In the genomic region with DNA sequence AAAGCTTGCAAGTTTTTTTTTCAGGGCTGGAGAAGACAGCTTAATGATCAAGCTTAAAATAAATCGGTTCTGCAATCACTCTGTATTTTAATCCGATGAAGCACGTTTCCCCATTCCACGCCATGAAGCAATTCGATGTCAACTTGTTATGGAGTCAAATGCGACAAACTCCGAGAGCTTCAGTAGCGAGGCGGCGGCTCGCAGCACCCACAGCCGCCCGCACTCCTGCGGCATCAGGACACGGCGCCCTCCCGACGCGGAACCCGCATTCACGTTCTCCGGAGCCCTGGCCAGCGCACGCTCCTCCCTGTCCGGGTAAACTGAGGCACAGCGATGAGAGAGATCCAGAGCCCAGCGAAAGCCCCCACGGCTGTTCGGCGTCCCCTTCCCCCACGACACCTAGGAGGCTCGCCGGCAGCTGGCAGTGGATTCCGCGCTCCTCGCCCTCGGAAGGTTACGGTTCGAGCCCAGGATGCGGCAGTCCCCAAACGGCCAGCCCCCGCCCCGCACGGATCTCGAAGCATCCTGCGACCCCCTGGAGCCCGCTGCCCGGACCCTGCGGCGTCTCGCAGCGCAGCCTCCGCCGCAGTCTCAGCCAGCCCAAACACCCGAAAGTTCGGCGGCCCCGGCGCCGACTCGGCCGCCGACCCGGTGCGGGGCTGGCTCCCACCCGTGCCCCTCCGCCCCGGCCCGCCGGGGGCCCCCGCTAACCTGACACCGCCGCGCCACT, we compare ENCODE assay signal across 8 cellular contexts. TPM values are rescaled to one million over a fixed set of nuclear protein-coding genes. Genes with fewer than 3 reads are reported as not detected.
DNase-seq lines count a peak whose midpoint lies in the region; ATAC-seq, FAIRE-seq and TF ChIP-seq lines count a peak whose summit lies in the region.

No MANE protein-coding gene starts in this region.

- H3K14ac ChIP-seq in H1 (ENCODE audit: insufficient read length) = no peak overlapping the region

- H3K4me2 ChIP-seq in H1 (ENCODE audit: insufficient read depth in 1 of 2, low read depth in 2 of 2, low read length in 2 of 2) = peak overlapping the region; percentile 67 to 78

- H3K4me1 ChIP-seq in CD4-positive, alpha-beta memory T cell (ENCODE audit: insufficient read depth, low read length) = peaks cover 12% of the 10 kb centered on the region
- H3K4me1 ChIP-seq in H1 (replicated peaks in 1 of 4; ENCODE audit: control insufficient read depth in 3 of 4, insufficient read depth in 4 of 4, low read length in 3 of 4) (peaks cover 0 to 3% (median 3%) of the 10 kb centered on the region in 4 experiments; a peak in 4 of 7 replicates), muscle layer of colon (ENCODE audit: insufficient read depth, low read length) (no peaks in the 10 kb centered on the region), tibial nerve (peaks cover 0 to 20% (median 2%) of the 10 kb centered on the region in 4 donors)

- no peak overlapping the region; the same call in 1 of the 2 replicates for H2AFZ ChIP-seq in H1 (ENCODE audit: low read length)

- no peaks in the 10 kb centered on the region for H3K9me3 ChIP-seq in CD4-positive, alpha-beta memory T cell (ENCODE audit: control insufficient read depth in 1 of 2, low read length in 2 of 2)
- H3K9me3 ChIP-seq in T-helper 17 cell (ENCODE audit: control insufficient read depth, low read length, poor library complexity, severe bottlenecking) (peaks cover 4% of the 10 kb centered on the region), H1 (ENCODE audit: insufficient read depth in 2 of 2, low read depth in 1 of 2, low read length in 1 of 2) (no peaks in the 10 kb centered on the region), muscle layer of colon (ENCODE audit: low read length) (no peaks in the 10 kb centered on the region), tibial nerve (no peaks in the 10 kb centered on the region)

- H3K9ac ChIP-seq in H1 (replicated peaks in 1 of 4; ENCODE audit: extremely low read depth in 1 of 4, low read depth in 3 of 4, low read length in 3 of 4) = peak overlapping the region in 1 of 4 experiments; percentile 50; a peak in 2 of 7 replicates
- no peak overlapping the region for H3K9ac ChIP-seq in muscle layer of colon (ENCODE audit: low read length)

- H3K27ac ChIP-seq in CD4-positive, alpha-beta memory T cell (ENCODE audit: low read depth, low read length) = no peak overlapping the region
- no peak overlapping the region for H3K27ac ChIP-seq in H1 (ENCODE audit: low read depth, low read length)
- H3K27ac ChIP-seq in muscle layer of colon (ENCODE audit: low read depth, low read length) = peak overlapping the region; percentile 8
- H3K27ac ChIP-seq in tibial nerve = peak overlapping the region; percentile 76 to 91 (median 85)

- CTCF ChIA-PET in CD4-positive, alpha-beta memory T cell (lab: Charles Lee; ENCODE audit: partially characterized antibody) = interaction anchor here (0.7 to 4.0 kb wide), 5 partner anchors 11 to 1102 kb away, joined by 3 to 19 read pairs (median 3); partner anchors contain the start of gene NEK1
- CTCF ChIA-PET in H1 (lab: Charles Lee; ENCODE audit: partially characterized antibody) = interaction anchor here (0.9 to 6.5 kb wide), 6 partner anchors 13 to 216 kb away, joined by 3 to 39 read pairs (median 4); no protein-coding TSS in a partner anchor

- no peaks in the 10 kb centered on the region for H3K36me3 ChIP-seq in CD4-positive, alpha-beta memory T cell (ENCODE audit: insufficient read depth, low read length)
- H3K36me3 ChIP-seq in H1 (ENCODE audit: control insufficient read depth in 2 of 4, insufficient read depth in 4 of 4, low read length in 3 of 4) = no peaks in the 10 kb centered on the region
- no peaks in the 10 kb centered on the region for H3K36me3 ChIP-seq in muscle layer of colon (ENCODE audit: insufficient read depth, low read length)
- H3K36me3 ChIP-seq in tibial nerve = no peaks in the 10 kb centered on the region

- H3K27me3 Mint-ChIP-seq in CD4-positive, alpha-beta memory T cell = peaks cover 2 to 5% of the 10 kb centered on the region in 2 donors
- peaks cover 7% of the 10 kb centered on the region for H3K27me3 Mint-ChIP-seq in T-helper 17 cell

- H4K20me1 ChIP-seq in H1 (replicated peaks in 1 of 2; ENCODE audit: control insufficient read depth in 1 of 2, insufficient read depth in 2 of 2, low read length in 2 of 2) = no peaks in the 10 kb centered on the region

- H3K27ac Mint-ChIP-seq in CD4-positive, alpha-beta memory T cell = peak overlapping the region in 6 of 7 donors; percentile 57 to 88 (median 75)
- H3K27ac Mint-ChIP-seq in T-helper 17 cell = no peak overlapping the region

- peak in 3 of 5 donors; percentile 5 to 19 (median 12) for DNase-seq in CD4-positive, alpha-beta memory T cell
- DNase-seq in T-helper 17 cell (no peak), H1 (ENCODE audit: low read depth in 1 of 2, low spot score in 2 of 2) (peak in 1 of 2 experiments; percentile 65), tibial nerve (ENCODE audit: low spot score in 2 of 2) (peak in 1 of 2 donors; percentile 9), superior temporal gyrus (ENCODE audit: extremely low spot score) (no peak), mesenteric fat pad (ENCODE audit: low spot score) (no peak), cortex of kidney (lab: John Stamatoyannopoulos, UW) (no peak)

- peak overlapping the region; percentile 79 for H4K8ac ChIP-seq in H1 (ENCODE audit: extremely low read depth, insufficient read depth, low read length)

- H3K23me2 ChIP-seq in H1 (ENCODE audit: low read depth, low read length) = peaks cover 9% of the 10 kb centered on the region; the same call in 1 of the 2 replicates

- TF ChIP-seq POLR2A in H1 (IDR thresholded peaks at IDR 0.05; ENCODE audit: control extremely low read depth in 1 of 2, low read depth in 2 of 2, low read length in 2 of 2) (no peak), tibial nerve (IDR thresholded peaks at IDR 0.05) (no peak)

- no peak overlapping the region for H3K4ac ChIP-seq in H1 (replicated peaks; ENCODE audit: insufficient read length, low read depth, low read length)

- no peak overlapping the region for H4K5ac ChIP-seq in H1 (ENCODE audit: insufficient read length, low read depth, low read length)

- TF ChIP-seq EP300 in H1 (IDR thresholded peaks at IDR 0.05; ENCODE audit: borderline replicate concordance in 1 of 2, low read depth in 2 of 2, low read length in 2 of 2) (no peak), tibial nerve (IDR thresholded peaks at IDR 0.05) (no peak)

- no peak overlapping the region for H3K18ac ChIP-seq in H1 (ENCODE audit: extremely low read depth, low read length)

- H3K79me1 ChIP-seq in H1 (ENCODE audit: low read depth, low read length) = no peaks in the 10 kb centered on the region; the same call in 1 of the 2 replicates

- TF ChIP-seq CTCF in H1 (IDR thresholded peaks at IDR 0.05; ENCODE audit: control extremely low read depth in 1 of 3, insufficient read depth in 1 of 3, low read depth in 1 of 3, low read length in 3 of 3) (no peak), tibial nerve (IDR thresholded peaks at IDR 0.05) (no peak)

- no peak overlapping the region for H2BK120ac ChIP-seq in H1 (replicated peaks; ENCODE audit: low read depth, low read length)

- no peak for ATAC-seq in T-helper 17 cell

- H3K4me3 ChIP-seq in CD4-positive, alpha-beta memory T cell (ENCODE audit: low read length in 2 of 2) = peak overlapping the region in 1 of 2 donors; percentile 93
- H3K4me3 ChIP-seq in H1 (ENCODE audit: extremely low read depth in 1 of 4, insufficient read depth in 2 of 4, low read depth in 3 of 4, low read length in 4 of 4) (peak overlapping the region; percentile 71 to 98 (median 78)), muscle layer of colon (ENCODE audit: low read depth in 1 of 2, low read length in 2 of 2) (peak overlapping the region; percentile 52 to 65), tibial nerve (peak overlapping the region; percentile 42 to 95 (median 88))

- WGBS in H1 (ENCODE audit: extremely low coverage in 1 of 2, insufficient coverage in 1 of 2, insufficient read length in 1 of 2, insufficient replicate concordance in 2 of 2, low coverage in 1 of 2, low lambda C conversion rate in 2 of 2, missing lambda C conversion rate in 1 of 2), 2 experiments = 9% methylated on average over 32 of the region's 74 CpGs; no CpG with 5 or more reads in 1 of the 2 experiments
- 5 to 13% methylated on average over 18 to 36 of the region's 74 CpGs for WGBS in tibial nerve, 2 donors

- POLR2A ChIA-PET in CD4-positive, alpha-beta memory T cell (lab: Charles Lee; ENCODE audit: partially characterized antibody) = interaction anchor here (1.2 to 3.7 kb wide), 5 partner anchors 14 to 1015 kb away, joined by 4 to 13 read pairs (median 7); partner anchors contain the start of genes CBR4, CLCN3, HPF1 and NEK1
- POLR2A ChIA-PET in H1 (lab: Charles Lee; ENCODE audit: partially characterized antibody) = interaction anchor here (1.0 to 1.4 kb wide), 4 partner anchors 15 to 224 kb away, joined by 3 to 4 read pairs (median 4); no protein-coding TSS in a partner anchor

- no peak overlapping the region for H2AK5ac ChIP-seq in H1 (ENCODE audit: low read depth, low read length)

- no peak for FAIRE-seq in H1 (lab: Jason Lieb, UNC)

- no peak overlapping the region for H2BK12ac ChIP-seq in H1 (ENCODE audit: low read depth, low read length)

- no peaks in the 10 kb centered on the region for H3K9me3 Mint-ChIP-seq in CD4-positive, alpha-beta memory T cell

- peak overlapping the region; percentile 81 to 89 (median 87) for H3K4me3 Mint-ChIP-seq in CD4-positive, alpha-beta memory T cell
- peak overlapping the region; percentile 89 for H3K4me3 Mint-ChIP-seq in T-helper 17 cell

- no peaks in the 10 kb centered on the region for H3K79me2 ChIP-seq in H1 (ENCODE audit: control insufficient read depth in 1 of 2, insufficient read depth in 2 of 2, low read length in 2 of 2)

- H3K27me3 ChIP-seq in CD4-positive, alpha-beta memory T cell (ENCODE audit: insufficient read depth, low read length) = no peaks in the 10 kb centered on the region
- peaks cover 4 to 29% (median 22%) of the 10 kb centered on the region in 4 experiments for H3K27me3 ChIP-seq in H1 (replicated peaks in 1 of 4; ENCODE audit: control insufficient read depth in 3 of 4, extremely low read depth in 1 of 4, insufficient read depth in 3 of 4, low read length in 3 of 4)
- no peaks in the 10 kb centered on the region for H3K27me3 ChIP-seq in muscle layer of colon (ENCODE audit: control insufficient read depth in 1 of 2, insufficient read depth in 2 of 2, low read length in 2 of 2)
- H3K27me3 ChIP-seq in tibial nerve = no peaks in the 10 kb centered on the region

- intact Hi-C loops in CD4-positive, alpha-beta memory T cell (cut with micrococcal nuclease) = loop anchor here (1.0 to 5.0 kb wide), 4 partner anchors 267 to 1708 kb away; partner anchors contain the start of genes CBR4, DDX60 and DDX60L

- H2BK15ac ChIP-seq in H1 (ENCODE audit: low read length) = no peak overlapping the region

- no peak overlapping the region for H4K91ac ChIP-seq in H1 (replicated peaks; ENCODE audit: insufficient read length, low read length)

- peaks cover 5 to 15% (median 8%) of the 10 kb centered on the region in 4 donors for H3K4me1 Mint-ChIP-seq in CD4-positive, alpha-beta memory T cell
- H3K4me1 Mint-ChIP-seq in T-helper 17 cell = peaks cover 6% of the 10 kb centered on the region

- H3K56ac ChIP-seq in H1 (replicated peaks; ENCODE audit: insufficient read length, low read depth, low read length) = peak overlapping the region; percentile 14

- no peak for TF ChIP-seq RAD21 in H1 (IDR thresholded peaks at IDR 0.05 in 1 of 2, conservative IDR thresholded peaks at IDR 0.05 in 1 of 2; ENCODE audit: low read depth in 2 of 2, low read length in 2 of 2)

- no peak overlapping the region for H2BK5ac ChIP-seq in H1 (ENCODE audit: low read depth, low read length)

- no peak overlapping the region for H3K23ac ChIP-seq in H1 (ENCODE audit: insufficient read length)

- no peak overlapping the region for H2BK20ac ChIP-seq in H1 (ENCODE audit: low read length)

- H3K36me3 Mint-ChIP-seq in CD4-positive, alpha-beta memory T cell = peaks cover 0 to 6% of the 10 kb centered on the region in 2 donors
- H3K36me3 Mint-ChIP-seq in T-helper 17 cell (ENCODE audit: low read depth) = no peaks in the 10 kb centered on the region

RNA-seq across cellular contexts. Expression of gene MFAP3L, which starts 0.5 kb away (rescaled TPM):
- 1 to 10 TPM; 2.1 to 2.4 TPM for total RNA-seq in CD4-positive, alpha-beta memory T cell
- under 1 TPM in 1 of 2 donors, not detected in 1; 0.76 TPM for polyA plus RNA-seq in CD4-positive, alpha-beta memory T cell
- 10 to 100 TPM in 1 of 2 donors, 1 to 10 TPM in 1; 3.1 to 47.0 TPM for total RNA-seq in T-helper 17 cell
- 9.8 and 13.9 TPM in 2 replicates for total RNA-seq in H1 (2021; fragmentation: NEBNext Ultra II Directional; extraction: Animal tissue kit (Norgen Biotek cat#: 25700))
- 5.8 and 7.0 TPM in 2 replicates for polyA plus RNA-seq in H1 (2011; rRNA removed)
- 5.0 TPM for polyA plus RNA-seq in H1 (2011; cell fraction: cytosol; rRNA removed)
- polyA plus RNA-seq in H1 (2011; cell fraction: nucleus; rRNA removed) = 8.0 TPM
- 3.9 to 7.4 TPM (median 6.2 TPM) in 4 replicates for polyA plus RNA-seq in H1 (2012, experiment 1 of 2)
- 0.52 TPM for polyA plus RNA-seq in H1 (2012, experiment 2 of 2)
- 5.4 TPM for polyA plus RNA-seq in H1 (2013, experiment 1 of 2)
- polyA plus RNA-seq in H1 (2013, experiment 2 of 2) = 5.9 TPM
- 38.2 and 57.2 TPM in 2 replicates for polyA minus RNA-seq in H1 (2011; rRNA and poly(A)+ RNA removed)
- 6.5 TPM for polyA minus RNA-seq in H1 (2011; cell fraction: cytosol; rRNA and poly(A)+ RNA removed)
- 29.4 TPM for polyA minus RNA-seq in H1 (2011; cell fraction: nucleus; rRNA and poly(A)+ RNA removed)
- 10 to 100 TPM; 15.3 to 37.4 (median 21.2) TPM for total RNA-seq in tibial nerve
- total RNA-seq in mesenteric fat pad = 3.6 TPM

Comparison
In these comparisons a context has a peak if more than half of its experiments do, and no peak if none do; other contexts are left out.
1. DNase-seq: peak in CD4-positive, alpha-beta memory T cell (3 of 5); none in T-helper 17 cell (0 of 3), superior temporal gyrus (single experiment), mesenteric fat pad (single experiment) and cortex of kidney (single experiment).
2. H3K27ac ChIP-seq: peak in muscle layer of colon (single experiment) and tibial nerve (4 of 4); none in CD4-positive, alpha-beta memory T cell (single experiment) and H1 (single experiment).